In the genomic region with DNA sequence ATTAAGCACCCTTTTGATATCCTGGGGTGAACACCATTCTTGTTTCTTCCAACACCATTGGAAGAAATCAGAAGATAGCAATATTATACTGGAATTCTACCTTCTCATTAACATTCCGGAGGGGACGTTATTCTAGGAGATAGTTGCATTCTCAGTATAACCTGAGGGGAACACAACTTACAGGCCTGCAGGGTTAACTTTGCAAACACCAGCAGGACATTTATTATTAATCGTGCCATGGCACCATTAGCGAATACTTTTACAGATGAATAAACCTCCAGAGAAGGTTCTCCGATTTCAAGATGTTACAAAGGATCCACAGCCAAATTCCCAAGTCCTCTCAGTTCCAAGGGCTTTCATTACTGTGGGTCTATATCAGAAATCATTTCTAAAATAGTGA, we compare ENCODE assay signal across 33 cellular contexts.
"Had no signal": no experiment of that assay in that cellular context is flagged by ENCODE, and none has a peak within 500 bp of the region (broad histone marks: within the 10 kb centered on the region; RNA-seq: fewer than 3 reads in every experiment).

No MANE protein-coding gene starts in this region.

- DNase-seq: Karpas-422, Kasumi-1, MG63, MM.1S, MV-4-11, NCI-H1048, NCI-H1092, NCI-H1092 treated with DMSO at 0.1 percent for 48 hours, NCI-H1105, NCI-H1105 treated with DMSO at 0.1 percent for 48 hours, NCI-H1417, NCI-H1417 treated with DMSO at 0.1 percent for 48 hours, NCI-H1436, NCI-H1436 treated with DMSO at 0.1 percent for 48 hours, NCI-H146, NCI-H1694, NCI-H1694 treated with DMSO at 0.1 percent for 48 hours, NCI-H187, NCI-H187 treated with DMSO at 0.1 percent for 48 hours, NCI-H1930, NCI-H2029, NCI-H2029 treated with DMSO at 0.1 percent for 48 hours, NCI-H2081, NCI-H2081 treated with DMSO at 0.1 percent for 48 hours, NCI-H2107, NCI-H2171, NCI-H2171 treated with DMSO at 0.1 percent for 48 hours, NCI-H2227 treated with DMSO at 0.1 percent for 48 hours, NCI-H226, NCI-H345, NCI-H446, NCI-H446 treated with DMSO at 0.1 percent for 48 hours, NCI-H510A had no signal
